In the genomic region with DNA sequence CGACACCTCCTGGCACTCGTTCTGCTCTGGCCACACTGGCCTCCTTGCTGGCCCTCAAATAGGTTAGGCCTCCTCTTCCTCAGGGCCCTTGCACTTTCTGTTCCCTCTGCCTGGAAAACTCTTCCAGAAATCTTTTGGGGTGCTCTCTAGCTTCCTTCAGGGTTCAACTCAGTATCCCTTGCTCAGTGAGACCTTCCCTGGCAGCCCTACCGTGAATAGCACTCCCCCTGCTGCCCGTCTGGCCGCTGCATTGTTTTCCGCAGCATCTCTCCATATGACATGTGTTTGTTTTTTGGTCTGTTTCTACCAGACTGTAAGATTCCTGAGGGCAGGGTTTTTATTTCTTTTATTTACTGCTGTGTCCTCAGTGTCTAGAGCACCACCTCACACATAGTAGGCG, we compare ENCODE assay signal across 30 cellular contexts. TPM values are rescaled to one million over a fixed set of nuclear protein-coding genes. Genes with fewer than 3 reads are reported as not detected.
DNase-seq lines count a peak whose midpoint lies in the region; ATAC-seq and TF ChIP-seq lines count a peak whose summit lies in the region.
"Had no signal": no experiment of that assay in that cellular context is flagged by ENCODE, and none has a peak within 500 bp of the region (broad histone marks: within the 10 kb centered on the region; RNA-seq: fewer than 3 reads in every experiment).

No MANE protein-coding gene starts in this region.

- H3K36me3 ChIP-seq in neural progenitor cell (peaks cover 5% of the 10 kb centered on the region), upper lobe of right lung (peaks cover 95% of the 10 kb centered on the region)

- no peak overlapping the region for H3K4me2 ChIP-seq in neural progenitor cell

- H3K27ac Mint-ChIP-seq in CD14-positive monocyte (peak overlapping the region in 4 of 7 donors; percentile 46 to 85 (median 49)), HFFc6 (no peak overlapping the region; the same call in 1 of the 2 replicates), neural progenitor cell (peak overlapping the region; percentile 60)
- peak overlapping the region; percentile 71 for H3K27ac Mint-ChIP-seq in central memory CD8-positive, alpha-beta T cell (ENCODE audit: low read depth)
- H3K27ac Mint-ChIP-seq: activated naive CD8-positive, alpha-beta T cell treated with anti-CD3 and anti-CD28 coated beads, Interleukin-2, amount 50 U/mL, for 24 hours; T-helper 2 cell treated with Interferon-gamma antibody and Interleukin-4, amounts not matched to agents 5 μg/mL and 100 μg/mL, for 36 hours had no signal

- H2AFZ ChIP-seq in neural progenitor cell (replicated peaks), result no peak overlapping the region

- H3K27me3 Mint-ChIP-seq in CD14-positive monocyte (ENCODE audit: low read depth in 3 of 3) (peaks cover 0 to 2% (median 1%) of the 10 kb centered on the region in 3 donors), HFFc6 (ENCODE audit: insufficient read depth) (no peaks in the 10 kb centered on the region; the same call in 1 of the 2 replicates), neural progenitor cell (ENCODE audit: insufficient read depth, low read depth) (peaks cover 4% of the 10 kb centered on the region)
- no peaks in the 10 kb centered on the region for H3K27me3 Mint-ChIP-seq in central memory CD8-positive, alpha-beta T cell
- H3K27me3 Mint-ChIP-seq: activated naive CD8-positive, alpha-beta T cell treated with anti-CD3 and anti-CD28 coated beads, Interleukin-2, amount 50 U/mL, for 24 hours had no signal

- no peak overlapping the region for H3K9ac ChIP-seq in neural progenitor cell

- H3F3A ChIP-seq in neural progenitor cell (ENCODE audit: low read depth), result no peaks in the 10 kb centered on the region

- H3K36me3 Mint-ChIP-seq in CD14-positive monocyte (peaks cover 74 to 93% of the 10 kb centered on the region in 2 donors), HFFc6 (ENCODE audit: low read depth) (peaks cover 18% of the 10 kb centered on the region), neural progenitor cell (peaks cover 20% of the 10 kb centered on the region)
- H3K36me3 Mint-ChIP-seq in central memory CD8-positive, alpha-beta T cell (ENCODE audit: insufficient read depth), result peaks cover 82% of the 10 kb centered on the region

- peaks cover 7% of the 10 kb centered on the region for H3K79me2 ChIP-seq in neural progenitor cell (ENCODE audit: low read depth)

- H3K4me3 Mint-ChIP-seq in CD14-positive monocyte (no peak overlapping the region), HFFc6 (no peak overlapping the region), neural progenitor cell (no peak overlapping the region)
- H3K4me3 Mint-ChIP-seq in central memory CD8-positive, alpha-beta T cell, result no peak overlapping the region
- H3K4me3 Mint-ChIP-seq: activated naive CD8-positive, alpha-beta T cell treated with anti-CD3 and anti-CD28 coated beads, Interleukin-2, amount 50 U/mL, for 24 hours; natural killer cell; T-helper 2 cell treated with Interferon-gamma antibody and Interleukin-4, amounts not matched to agents 5 μg/mL and 100 μg/mL, for 36 hours had no signal

- H3K27me3 ChIP-seq in neural progenitor cell (no peaks in the 10 kb centered on the region), upper lobe of right lung (no peaks in the 10 kb centered on the region)
- H3K27me3 ChIP-seq: Peyer's patch, transverse colon had no signal

- H4K20me1 ChIP-seq in neural progenitor cell (ENCODE audit: low read depth), result no peaks in the 10 kb centered on the region

- no peak for DNase-seq in CD14-positive monocyte (ENCODE audit: low spot score)
- no peak for DNase-seq in HFFc6
- DNase-seq in central memory CD8-positive, alpha-beta T cell (ENCODE audit: low spot score in 2 of 2), result no peak
- DNase-seq in neural progenitor cell (ENCODE audit: low spot score), result no peak
- DNase-seq in upper lobe of right lung, result no peak
- DNase-seq in superior temporal gyrus (ENCODE audit: extremely low spot score), result no peak
- DNase-seq: ACHN; activated CD4-positive, alpha-beta T cell treated with anti-CD3 and anti-CD28 coated beads for 4 hours; activated effector memory CD4-positive, alpha-beta T cell treated with anti-CD3 and anti-CD28 coated beads, Interleukin-2, amount 50 U/mL, for 16 hours; activated naive CD8-positive, alpha-beta T cell treated with anti-CD3 and anti-CD28 coated beads, Interleukin-2, amount 50 U/mL, for 24 hours; activated T-cell treated with anti-CD3 and anti-CD28 coated beads, Interleukin-2, amount 50 U/mL, for 1 hour; cerebellar nuclear complex; COR-L47; hippocampal formation; IMR-90; lower lobe of right lung; midbrain; MV-4-11; natural killer cell; NCI-H146; NCI-H2107; NCI-H748 treated with DMSO at 0.1 percent for 48 hours; Peyer's patch; SIG-M5; stimulated activated CD4-positive, alpha-beta T cell treated with anti-CD3 and anti-CD28 coated beads, Interleukin-2, amount 100 ng/mL, for 24 hours; transverse colon had no signal

- intact Hi-C loops in CD14-positive monocyte (cut with micrococcal nuclease), result no loop called here
- intact Hi-C loops in upper lobe of right lung (cut with DNase I), result no loop called here

- ATAC-seq in central memory CD8-positive, alpha-beta T cell (replicated peaks; ENCODE audit: extremely low read depth, poor library complexity, severe bottlenecking), result no peak
- ATAC-seq in upper lobe of right lung (no peak), HG02642 (IDR thresholded peaks at IDR 0.05; ENCODE audit: poor library complexity, unreplicated experiment) (no peak), GM18511 (IDR thresholded peaks at IDR 0.05; ENCODE audit: unreplicated experiment) (no peak)
- ATAC-seq: activated naive CD8-positive, alpha-beta T cell treated with anti-CD3 and anti-CD28 coated beads, Interleukin-2, amount 50 U/mL, for 24 hours; HCT116; lower lobe of right lung; natural killer cell had no signal

- H3K4me1 Mint-ChIP-seq in CD14-positive monocyte (peaks cover 12% of the 10 kb centered on the region), HFFc6 (ENCODE audit: low read depth) (peaks cover 8% of the 10 kb centered on the region), neural progenitor cell (no peaks in the 10 kb centered on the region)
- H3K4me1 Mint-ChIP-seq in central memory CD8-positive, alpha-beta T cell, result peaks cover 17% of the 10 kb centered on the region

- H3K4me1 ChIP-seq in neural progenitor cell, result no peaks in the 10 kb centered on the region
- H3K4me1 ChIP-seq in upper lobe of right lung, result no peaks in the 10 kb centered on the region
- H3K4me1 ChIP-seq: lower lobe of right lung had no signal

- peaks cover 0 to 5% (median 0%) of the 10 kb centered on the region in 7 donors for H3K9me3 Mint-ChIP-seq in CD14-positive monocyte
- H3K9me3 Mint-ChIP-seq in HFFc6, result no peaks in the 10 kb centered on the region
- no peaks in the 10 kb centered on the region for H3K9me3 Mint-ChIP-seq in central memory CD8-positive, alpha-beta T cell
- no peaks in the 10 kb centered on the region for H3K9me3 Mint-ChIP-seq in neural progenitor cell
- H3K9me3 Mint-ChIP-seq: activated naive CD8-positive, alpha-beta T cell treated with anti-CD3 and anti-CD28 coated beads, Interleukin-2, amount 50 U/mL, for 24 hours; natural killer cell; T-helper 2 cell treated with Interferon-gamma antibody and Interleukin-4, amounts not matched to agents 5 μg/mL and 100 μg/mL, for 36 hours had no signal

- no peaks in the 10 kb centered on the region for H3K9me3 ChIP-seq in neural progenitor cell (ENCODE audit: low read depth)
- no peaks in the 10 kb centered on the region for H3K9me3 ChIP-seq in upper lobe of right lung
- H3K9me3 ChIP-seq: lower lobe of right lung, Peyer's patch, transverse colon had no signal

- no peak for TF ChIP-seq CTCF in CD14-positive monocyte (IDR thresholded peaks at IDR 0.05)
- TF ChIP-seq CTCF in HFFc6 (IDR thresholded peaks at IDR 0.05), result peak; percentile 16; the same call in 1 of the 2 replicates
- TF ChIP-seq CTCF in neural progenitor cell (IDR thresholded peaks at IDR 0.05), result peak; percentile 8
- no peak for TF ChIP-seq CTCF in upper lobe of right lung (IDR thresholded peaks at IDR 0.05)

- H3K4me3 ChIP-seq in neural progenitor cell (no peak overlapping the region), upper lobe of right lung (no peak overlapping the region)
- H3K4me3 ChIP-seq: lower lobe of right lung, Peyer's patch, transverse colon had no signal

- H3K27ac ChIP-seq in neural progenitor cell (no peak overlapping the region), upper lobe of right lung (no peak overlapping the region)
- H3K27ac ChIP-seq: lower lobe of right lung, Peyer's patch, transverse colon had no signal

RNA-seq across cellular contexts. Expression of a gene that starts 6.7 kb away (rescaled TPM):
- polyA plus RNA-seq in CD14-positive monocyte, result 10 to 100 TPM; 13.8 to 17.7 TPM
- 10 to 100 TPM; 26.8 to 32.2 (median 30.5) TPM for total RNA-seq in HFFc6 (2021; fragmentation: NEBNext Ultra II Directional; extraction: Animal tissue kit (Norgen Biotek cat#: 25700))
- total RNA-seq in neural progenitor cell (ENCODE audit: low replicate concordance), result 27.3 and 29.1 TPM in 2 replicates
- 25.9 TPM for total RNA-seq in upper lobe of right lung

RNA-seq across cellular contexts. Expression of a gene that starts 37.8 kb away (rescaled TPM):
- polyA plus RNA-seq in CD14-positive monocyte, result 10 to 100 TPM; 17.3 to 34.2 TPM
- 10 to 100 TPM; 85.6 to 95.4 (median 87.9) TPM for total RNA-seq in HFFc6 (2021; fragmentation: NEBNext Ultra II Directional; extraction: Animal tissue kit (Norgen Biotek cat#: 25700))
- total RNA-seq in neural progenitor cell (ENCODE audit: low replicate concordance), result 80.6 and 96.0 TPM in 2 replicates
- 76.0 TPM for total RNA-seq in upper lobe of right lung

RNA-seq across cellular contexts. Expression of a gene that starts 52.0 kb away (rescaled TPM):
- polyA plus RNA-seq in CD14-positive monocyte, result 10 to 100 TPM; 11.4 to 23.2 TPM
- 10 to 100 TPM; 36.1 to 41.0 (median 38.7) TPM for total RNA-seq in HFFc6 (2021; fragmentation: NEBNext Ultra II Directional; extraction: Animal tissue kit (Norgen Biotek cat#: 25700))
- total RNA-seq in neural progenitor cell (ENCODE audit: low replicate concordance) (6.3 and 6.9 TPM in 2 replicates), upper lobe of right lung (54.4 TPM)

Comparison
In these comparisons a context has a peak if more than half of its experiments do, and no peak if none do; other contexts are left out.
1. CTCF ChIP-seq: peak in HFFc6 (single experiment) and neural progenitor cell (single experiment); none in CD14-positive monocyte (single experiment) and upper lobe of right lung (single experiment).